Comparison of ENCODE assay signal across 10 cellular contexts in genomic region chr3:16496008-16496407, GRCh38.
DNase-seq lines count a peak whose midpoint lies in the region; ATAC-seq lines count a peak whose summit lies in the region.
"Had no signal": no experiment of that assay in that cellular context is flagged by ENCODE, and none has a peak within 500 bp of the region (broad histone marks: within the 10 kb centered on the region; RNA-seq: fewer than 3 reads in every experiment).

No MANE protein-coding gene starts in this region.

- H3K36me3 Mint-ChIP-seq in memory B cell: peaks cover 4% of the 10 kb centered on the region

- H3K27me3 Mint-ChIP-seq in memory B cell: peaks cover 7% of the 10 kb centered on the region

- no peak for DNase-seq in memory B cell (ENCODE audit: low spot score in 2 of 2)
- no peak for DNase-seq in DMS 273 (lab: John Stamatoyannopoulos, UW; ENCODE audit: unreplicated experiment)
- no peak for DNase-seq in NCI-H187 (lab: John Stamatoyannopoulos, UW)
- DNase-seq in GM03348 (ENCODE audit: low spot score): no peak
- DNase-seq: cortex of kidney, NCI-H1694, testis had no signal

- peaks cover 2% of the 10 kb centered on the region for H3K9me3 Mint-ChIP-seq in memory B cell

- ATAC-seq in GM18870 (IDR thresholded peaks at IDR 0.05; ENCODE audit: unreplicated experiment) (peak; percentile 27), GM21619 (IDR thresholded peaks at IDR 0.05; ENCODE audit: unreplicated experiment) (peak; percentile 30), HG03432 (IDR thresholded peaks at IDR 0.05; ENCODE audit: unreplicated experiment) (peak; percentile 31), memory B cell (ENCODE audit: low read depth) (peak; percentile 44)

- peak overlapping the region; percentile 42 for H3K4me3 Mint-ChIP-seq in memory B cell

- peak overlapping the region; percentile 14 for H3K27ac Mint-ChIP-seq in memory B cell

- peaks cover 18% of the 10 kb centered on the region for H3K4me1 Mint-ChIP-seq in memory B cell
